Comparison of ENCODE assay signal across 9 cellular contexts in the genomic region with DNA sequence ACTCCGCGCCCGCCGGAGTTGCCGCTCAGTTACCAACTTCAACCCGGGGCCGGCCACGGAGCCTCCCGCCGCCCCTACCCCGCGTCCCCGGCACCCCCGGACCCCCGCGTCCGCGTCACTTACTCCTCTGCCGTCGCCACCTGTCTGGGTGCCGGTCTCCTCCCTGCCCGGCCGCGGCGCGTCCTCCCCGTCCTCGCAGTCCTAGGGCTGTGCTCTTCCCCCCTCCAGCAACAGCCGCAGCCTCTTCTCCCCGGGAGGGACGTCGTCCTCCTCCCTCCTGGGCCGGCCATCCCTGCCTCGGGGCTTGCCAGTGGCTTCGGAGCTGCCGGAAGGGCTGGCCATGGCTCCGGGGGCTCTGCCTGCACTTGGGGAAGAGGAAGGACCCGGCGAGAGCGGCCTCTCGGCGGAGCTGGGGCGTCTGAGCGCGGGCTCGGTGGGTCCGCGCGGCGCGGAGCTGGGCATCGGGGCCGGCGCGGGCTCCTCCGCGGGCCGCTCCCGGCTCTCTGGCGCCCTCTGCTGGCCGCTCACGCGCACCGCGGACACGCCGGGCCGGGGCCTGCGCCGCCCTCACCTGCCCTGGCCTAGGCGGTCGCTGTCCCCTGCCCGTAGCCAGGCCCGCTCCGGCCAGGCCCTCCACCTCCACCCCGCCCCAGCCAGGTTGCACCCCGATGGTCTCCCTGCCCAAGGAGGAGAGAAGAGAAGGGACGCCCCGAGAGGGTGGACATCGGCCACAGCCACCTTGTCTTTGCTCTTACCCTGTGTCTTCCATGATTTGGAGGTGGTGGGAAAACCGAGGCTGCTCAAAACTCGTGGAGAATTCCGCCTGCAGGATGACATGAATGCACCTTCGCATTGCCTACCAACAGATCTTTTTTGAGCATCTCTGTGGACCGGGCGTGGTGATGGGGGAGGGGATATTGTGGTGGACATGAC. TPM values are rescaled to one million over a fixed set of nuclear protein-coding genes. Genes with fewer than 3 reads are reported as not detected.
DNase-seq lines count a peak whose midpoint lies in the region; FAIRE-seq and TF ChIP-seq lines count a peak whose summit lies in the region.
"Not testable (repeated sequence)": the region's sequence is repeated elsewhere in the genome, so short reads cannot be mapped to it uniquely, and the experiment has no call there.
"Had no signal": no experiment of that assay in that cellular context is flagged by ENCODE, and none has a peak within 500 bp of the region (broad histone marks: within the 10 kb centered on the region; RNA-seq: fewer than 3 reads in every experiment).

No MANE protein-coding gene starts in this region.

- FAIRE-seq in kidney (lab: Jason Lieb, UNC): not testable (repeated sequence)

- not testable (repeated sequence) for TF ChIP-seq EP300 in sigmoid colon (IDR thresholded peaks at IDR 0.05)

- TF ChIP-seq CTCF in kidney (IDR thresholded peaks at IDR 0.05; ENCODE audit: borderline replicate concordance, extremely low read depth, insufficient read depth): peak; percentile 74
- TF ChIP-seq CTCF in sigmoid colon (IDR thresholded peaks at IDR 0.05): peak in 2 of 4 experiments; percentile 22 to 65

- not testable (repeated sequence) for H3K27ac ChIP-seq in Karpas-422 (ENCODE audit: low read length); kidney (ENCODE audit: low read depth in 2 of 2, low read length in 2 of 2); thymus (ENCODE audit: low read depth)
- H3K27ac ChIP-seq in sigmoid colon: peak overlapping the region in 1 of 4 donors; percentile 51

- 3 to 4% methylated on average over 79 to 82 of the region's 86 CpGs for WGBS in sigmoid colon, 2 donors
- WGBS in thymus: 4% methylated on average over 75 of the region's 86 CpGs

- intact Hi-C loops in kidney (cut with DNase I): not testable (repeated sequence)
- intact Hi-C loops in sigmoid colon (cut with DNase I): loop anchor here (2.0 to 10.0 kb wide), 2 partner anchors 60 to 378 kb away; no protein-coding TSS in a partner anchor

- H2AFZ ChIP-seq in Karpas-422 (ENCODE audit: low read length): not testable (repeated sequence)

- not testable (repeated sequence) for H3K4me3 ChIP-seq in Karpas-422 (ENCODE audit: low read length); kidney (ENCODE audit: low read length in 2 of 2)
- H3K4me3 ChIP-seq in sigmoid colon (peak overlapping the region; percentile 38 to 54 (median 49)), thymus (ENCODE audit: low read length) (peak overlapping the region; percentile 43)

- peak overlapping the region; percentile 53 for H3K4me2 ChIP-seq in Karpas-422 (ENCODE audit: low read depth, low read length, poor library complexity, severe bottlenecking)

- H3K9ac ChIP-seq in Karpas-422 (ENCODE audit: low read length); kidney (ENCODE audit: low read length in 2 of 2): not testable (repeated sequence)

- not testable (repeated sequence) for H3K79me2 ChIP-seq in Karpas-422 (ENCODE audit: low read length)

- not testable (repeated sequence) for H4K20me1 ChIP-seq in Karpas-422 (ENCODE audit: insufficient read depth, low read depth, low read length)

- H3K9me3 ChIP-seq in Karpas-422 (ENCODE audit: low read length); kidney (ENCODE audit: control insufficient read depth in 1 of 2, low read length in 2 of 2); sigmoid colon; thymus (ENCODE audit: control insufficient read depth): not testable (repeated sequence)

- TF ChIP-seq POLR2A in sigmoid colon (IDR thresholded peaks at IDR 0.05): not testable (repeated sequence)

- not testable (repeated sequence) for H3K27me3 ChIP-seq in Karpas-422 (ENCODE audit: low read length); thymus (ENCODE audit: control insufficient read depth, insufficient read depth)
- H3K27me3 ChIP-seq in sigmoid colon: peaks cover 0 to 10% (median 0%) of the 10 kb centered on the region in 3 donors

- DNase-seq in DMS53 treated with DMSO at 0.1 percent for 48 hours (lab: John Stamatoyannopoulos, UW; ENCODE audit: unreplicated experiment): peak; percentile 7
- peak; percentile 72 for DNase-seq in Karpas-422
- DNase-seq in SHP77 treated with DMSO at 0.1 percent for 48 hours (lab: John Stamatoyannopoulos, UW): peak; percentile 6
- DNase-seq in activated T-cell treated with anti-CD3 and anti-CD28 coated beads for 4 hours: peak; percentile 59
- peak; percentile 82 for DNase-seq in ecto neural progenitor cell (ENCODE audit: low spot score)
- DNase-seq in kidney: peak; percentile 77
- not testable (repeated sequence) for DNase-seq in sigmoid colon

- not testable (repeated sequence) for H3K9me2 ChIP-seq in Karpas-422 (replicated peaks; ENCODE audit: insufficient read depth, low read length)

- H3K36me3 ChIP-seq in Karpas-422 (ENCODE audit: insufficient read depth, low read length); kidney (ENCODE audit: control insufficient read depth in 1 of 2, insufficient read depth in 2 of 2, low read length in 2 of 2); sigmoid colon; thymus (ENCODE audit: control insufficient read depth, insufficient read depth): not testable (repeated sequence)

- not testable (repeated sequence) for H3K4me1 ChIP-seq in Karpas-422 (ENCODE audit: low read length); kidney (ENCODE audit: control insufficient read depth in 1 of 2, insufficient read depth in 1 of 2, low read depth in 1 of 2, low read length in 2 of 2); sigmoid colon; thymus (ENCODE audit: control insufficient read depth, insufficient read depth, low read length)

RNA-seq across cellular contexts. Expression of gene TRH, which starts 28.4 kb away (rescaled TPM):
- not detected in 2 replicates for total RNA-seq in Karpas-422 (2014; rRNA removed; shearing (Covaris generic); ENCODE audit: low replicate concordance)
- not detected for total RNA-seq in kidney
- polyA plus RNA-seq in kidney (ENCODE audit: insufficient read depth, low read depth, low replicate concordance): not detected
- not detected for total RNA-seq in sigmoid colon
- polyA plus RNA-seq in sigmoid colon: under 1 TPM in 1 of 3 donors, not detected in 2; 0.03 TPM
- polyA plus RNA-seq in thymus: 2.9 TPM
- total RNA-seq: mesenteric fat pad had no signal
